1 cellular context compared by ENCODE assay signal in the genomic region with DNA sequence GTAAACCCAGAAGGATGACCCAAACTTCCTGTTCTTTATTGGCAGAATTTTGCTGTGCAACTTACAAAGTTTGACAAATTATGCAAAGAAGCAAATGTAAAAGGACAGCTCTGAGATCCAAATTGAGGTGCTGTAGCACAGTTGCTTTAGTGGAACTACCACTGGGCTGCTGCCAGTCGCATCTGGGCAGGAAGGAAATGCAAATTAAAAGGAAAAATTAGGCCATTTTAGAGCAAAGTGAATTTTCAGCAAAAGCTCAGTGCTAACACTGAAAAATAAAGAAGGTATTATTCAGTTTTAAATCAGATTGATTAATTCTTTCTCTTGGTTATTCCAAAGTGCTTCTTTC.
TF ChIP-seq lines count a peak whose summit lies in the region.

No MANE protein-coding gene starts in this region.

TF ChIP-seq in SK-N-SH, 30 proteins besides CTCF, POLR2A, EP300 and RAD21 (continued from another document):
- TF ChIP-seq, protein P1, sequence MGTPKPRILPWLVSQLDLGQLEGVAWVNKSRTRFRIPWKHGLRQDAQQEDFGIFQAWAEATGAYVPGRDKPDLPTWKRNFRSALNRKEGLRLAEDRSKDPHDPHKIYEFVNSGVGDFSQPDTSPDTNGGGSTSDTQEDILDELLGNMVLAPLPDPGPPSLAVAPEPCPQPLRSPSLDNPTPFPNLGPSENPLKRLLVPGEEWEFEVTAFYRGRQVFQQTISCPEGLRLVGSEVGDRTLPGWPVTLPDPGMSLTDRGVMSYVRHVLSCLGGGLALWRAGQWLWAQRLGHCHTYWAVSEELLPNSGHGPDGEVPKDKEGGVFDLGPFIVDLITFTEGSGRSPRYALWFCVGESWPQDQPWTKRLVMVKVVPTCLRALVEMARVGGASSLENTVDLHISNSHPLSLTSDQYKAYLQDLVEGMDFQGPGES (IDR thresholded peaks at IDR 0.05; ENCODE audit: low read depth, low read length), result no peak
- TF ChIP-seq RXRA (IDR thresholded peaks at IDR 0.05; ENCODE audit: borderline replicate concordance, low read depth), result no peak
- TF ChIP-seq, protein P2, sequence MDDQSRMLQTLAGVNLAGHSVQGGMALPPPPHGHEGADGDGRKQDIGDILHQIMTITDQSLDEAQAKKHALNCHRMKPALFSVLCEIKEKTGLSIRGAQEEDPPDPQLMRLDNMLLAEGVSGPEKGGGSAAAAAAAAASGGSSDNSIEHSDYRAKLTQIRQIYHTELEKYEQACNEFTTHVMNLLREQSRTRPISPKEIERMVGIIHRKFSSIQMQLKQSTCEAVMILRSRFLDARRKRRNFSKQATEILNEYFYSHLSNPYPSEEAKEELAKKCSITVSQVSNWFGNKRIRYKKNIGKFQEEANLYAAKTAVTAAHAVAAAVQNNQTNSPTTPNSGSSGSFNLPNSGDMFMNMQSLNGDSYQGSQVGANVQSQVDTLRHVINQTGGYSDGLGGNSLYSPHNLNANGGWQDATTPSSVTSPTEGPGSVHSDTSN (IDR thresholded peaks at IDR 0.05), result no peak
- TF ChIP-seq JUND (IDR thresholded peaks at IDR 0.05), result no peak
- no peak for TF ChIP-seq POLR2AphosphoS5 (IDR thresholded peaks at IDR 0.05; ENCODE audit: low read depth, low read length)
- no peak for TF ChIP-seq CHD2 (IDR thresholded peaks at IDR 0.05; ENCODE audit: low read length, partially characterized antibody)
- no peak for TF ChIP-seq NRF1 (IDR thresholded peaks at IDR 0.05; ENCODE audit: low read depth, low read length)
